Comparison of ENCODE assay signal across 8 cellular contexts in the genomic region with DNA sequence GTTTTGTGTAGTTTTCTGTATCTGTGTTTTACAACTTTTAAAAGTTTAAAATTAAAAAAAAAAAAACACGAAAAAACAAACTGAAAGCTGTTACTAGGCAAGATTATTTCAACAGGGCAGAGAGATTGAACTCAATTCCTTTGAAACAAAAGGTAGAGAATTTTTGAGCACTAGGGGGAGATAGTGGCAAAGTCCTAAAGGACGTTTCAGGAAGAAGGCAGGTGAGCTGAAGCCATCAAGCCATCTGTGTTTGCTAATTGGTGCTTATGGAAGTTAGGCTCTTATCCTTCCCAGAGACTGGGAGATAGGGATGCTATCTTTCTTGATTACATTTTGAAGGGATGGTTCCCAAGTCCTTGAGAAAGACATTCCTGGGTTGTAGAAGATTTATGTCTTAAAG.
DNase-seq lines count a peak whose midpoint lies in the region; ATAC-seq and TF ChIP-seq lines count a peak whose summit lies in the region.

No MANE protein-coding gene starts in this region.

- intact Hi-C loops in stomach (cut with DNase I; ENCODE audit: low total_unique reads): no loop called here

- no peak for TF ChIP-seq POLR2A in stomach (IDR thresholded peaks at IDR 0.05)

- no peaks in the 10 kb centered on the region for H3F3A ChIP-seq in MM.1S (ENCODE audit: insufficient read depth, low read length)

- H3K27ac ChIP-seq in MM.1S (ENCODE audit: low read length) (no peak overlapping the region), stomach (no peak overlapping the region)

- peak; percentile 28 for TF ChIP-seq CTCF in MM.1S (IDR thresholded peaks at IDR 0.05; ENCODE audit: low read length)
- peak in 2 of 7 experiments; percentile 5 to 25 for TF ChIP-seq CTCF in stomach (IDR thresholded peaks at IDR 0.05)

- H3K9ac ChIP-seq in MM.1S (ENCODE audit: low read length): no peak overlapping the region

- DNase-seq in MM.1S (peak; percentile 24), SW480 (ENCODE audit: low spot score) (peak; percentile 59), midbrain (lab: John Stamatoyannopoulos, UW) (peak; percentile 0), UCSD-AML1 (lab: John Stamatoyannopoulos, UW; ENCODE audit: unreplicated experiment) (no peak), GDM1 (lab: John Stamatoyannopoulos, UW) (no peak), stomach (no peak)

- no peaks in the 10 kb centered on the region for H3K27me3 ChIP-seq in MM.1S (replicated peaks; ENCODE audit: insufficient read depth, low read length)
- H3K27me3 ChIP-seq in stomach: peaks cover 0 to 14% (median 0%) of the 10 kb centered on the region in 3 donors

- H3K9me3 ChIP-seq in MM.1S (replicated peaks; ENCODE audit: insufficient read depth, low read length): no peaks in the 10 kb centered on the region
- no peaks in the 10 kb centered on the region for H3K9me3 ChIP-seq in stomach

- H3K4me3 ChIP-seq in MM.1S (ENCODE audit: low read length) (no peak overlapping the region), stomach (no peak overlapping the region)

- TF ChIP-seq EP300 in stomach (IDR thresholded peaks at IDR 0.05): no peak

- no peaks in the 10 kb centered on the region for H3K79me2 ChIP-seq in MM.1S (ENCODE audit: low read length)

- peak; percentile 45 for ATAC-seq in GM18519 (IDR thresholded peaks at IDR 0.05; ENCODE audit: low FRiP score, unreplicated experiment)
- ATAC-seq in GM18868 (IDR thresholded peaks at IDR 0.05; ENCODE audit: unreplicated experiment): no peak

- no peak overlapping the region for H3K4me2 ChIP-seq in MM.1S (ENCODE audit: low read depth, low read length)

- no peaks in the 10 kb centered on the region for H3K36me3 ChIP-seq in MM.1S (replicated peaks; ENCODE audit: insufficient read depth, low read length)
- no peaks in the 10 kb centered on the region for H3K36me3 ChIP-seq in stomach

- H3K4me1 ChIP-seq in MM.1S (ENCODE audit: low read length): no peaks in the 10 kb centered on the region
- H3K4me1 ChIP-seq in stomach: no peaks in the 10 kb centered on the region

- H4K20me1 ChIP-seq in MM.1S (ENCODE audit: insufficient read depth, low read length): no peaks in the 10 kb centered on the region

- H2AFZ ChIP-seq in MM.1S (ENCODE audit: low read length): no peak overlapping the region

- WGBS in stomach, 5 donors: 10 to 24% (median 18%) methylated on average over 2 of the region's 2 CpGs

- no peaks in the 10 kb centered on the region for H3K9me2 ChIP-seq in MM.1S (replicated peaks; ENCODE audit: insufficient read depth, low read length)

Comparison
In these comparisons a context has a peak if more than half of its experiments do, and no peak if none do; other contexts are left out.
1. DNase-seq: peak in MM.1S (single experiment), SW480 (single experiment) and midbrain (single experiment); none in UCSD-AML1 (single experiment), GDM1 (single experiment) and stomach (single experiment).